ENCODE assay signal across 24 cellular contexts in genomic region chr2:11891028-11891427, GRCh38.
"Had no signal": no experiment of that assay in that cellular context is flagged by ENCODE, and none has a peak within 500 bp of the region (broad histone marks: within the 10 kb centered on the region; RNA-seq: fewer than 3 reads in every experiment).

No MANE protein-coding gene starts in this region.

- ATAC-seq: activated T-cell treated with anti-CD3 and anti-CD28 coated beads, Interleukin-2, amount 50 U/mL, for 4 hours; activated T-helper 17 cell treated with anti-CD3 and anti-CD28 coated beads, Interleukin-2, amount 50 U/mL, for 72 hours; Panc1; Right ventricle myocardium inferior; T-cell; WTC11 had no signal

- FAIRE-seq: astrocyte had no signal

- H3K4me3 ChIP-seq: SK-N-MC had no signal

- H3K27ac ChIP-seq: SK-N-MC had no signal

- DNase-seq: activated CD4-positive, alpha-beta memory T cell treated with anti-CD3 and anti-CD28 coated beads for 36 hours; activated CD4-positive, alpha-beta T cell treated with anti-CD3 and anti-CD28 coated beads, Interleukin-2, amount 10 ng/mL, durations not matched to agents 7 days and 5 days; activated CD4-positive, CD25-positive, alpha-beta regulatory T cell treated with anti-CD3 and anti-CD28 coated beads, Interleukin-2, amount 50 U/mL, for 72 hours; activated CD8-positive, alpha-beta memory T cell treated with anti-CD3 and anti-CD28 coated beads for 24 hours; activated gamma-delta T cell; activated naive CD4-positive, alpha-beta T cell treated with anti-CD3 and anti-CD28 coated beads for 36 hours; activated T-cell treated with anti-CD3 and anti-CD28 coated beads, Interleukin-2, amount 50 U/mL, for 4 hours; Kasumi-1; NCI-H1048; NCI-H146; NCI-H187 treated with DMSO at 0.1 percent for 48 hours; NCI-H2081 treated with DMSO at 0.1 percent for 48 hours; NCI-H226; NCI-H526; NCI-H774; RPMI8226; T-cell; T-helper 2 cell had no signal
